28 cellular contexts compared by ENCODE assay signal in genomic region chr7:78171398-78171797, GRCh38.
DNase-seq lines count a peak whose midpoint lies in the region; ATAC-seq and TF ChIP-seq lines count a peak whose summit lies in the region.
"Had no signal": no experiment of that assay in that cellular context is flagged by ENCODE, and none has a peak within 500 bp of the region (broad histone marks: within the 10 kb centered on the region; RNA-seq: fewer than 3 reads in every experiment).

No MANE protein-coding gene starts in this region.

- no peaks in the 10 kb centered on the region for H3K79me2 ChIP-seq in GM23338 (replicated peaks; ENCODE audit: insufficient read depth)

- H3K27ac Mint-ChIP-seq in GM23338 = 0 out of 2 replicates have a peak overlapping the region, but pooled peaks have one; percentile 74
- H3K27ac Mint-ChIP-seq in endodermal cell = peak overlapping the region; percentile 75
- no peak overlapping the region for H3K27ac Mint-ChIP-seq in type B pancreatic cell
- H3K27ac Mint-ChIP-seq: CD14-positive monocyte; CD8-positive, alpha-beta memory T cell had no signal

- H3K27me3 ChIP-seq in GM23338 (ENCODE audit: insufficient read depth) = no peaks in the 10 kb centered on the region
- H3K27me3 ChIP-seq in endodermal cell (ENCODE audit: control insufficient read depth, insufficient read depth, low read length, poor library complexity, severe bottlenecking) = no peaks in the 10 kb centered on the region
- H3K27me3 ChIP-seq in neuronal stem cell (ENCODE audit: control insufficient read depth in 3 of 3, insufficient read depth in 3 of 3, low read depth in 1 of 3, low read length in 3 of 3) = no peaks in the 10 kb centered on the region
- H3K27me3 ChIP-seq: BE2C had no signal

- H3K14ac ChIP-seq in neuronal stem cell (ENCODE audit: low read length) = no peak overlapping the region

- H3K4me2 ChIP-seq in GM23338 (peak overlapping the region; percentile 52), neuronal stem cell (ENCODE audit: insufficient read depth, low read length, poor library complexity, severe bottlenecking) (no peak overlapping the region)

- no peak overlapping the region for H3K4ac ChIP-seq in neuronal stem cell (ENCODE audit: low read length)

- H2BK5ac ChIP-seq in neuronal stem cell (ENCODE audit: low read length) = no peak overlapping the region

- H3K4me3 ChIP-seq in GM23338 (no peak overlapping the region), endodermal cell (ENCODE audit: low read length) (no peak overlapping the region), neuronal stem cell (ENCODE audit: low read length in 2 of 2) (no peak overlapping the region)
- H3K4me3 ChIP-seq: HAP-1 had no signal

- H3K9me3 ChIP-seq in endodermal cell (ENCODE audit: control insufficient read depth, low read length) (no peaks in the 10 kb centered on the region), neuronal stem cell (replicated peaks in 1 of 2; ENCODE audit: control insufficient read depth in 2 of 2, insufficient read depth in 1 of 2, low read depth in 1 of 2, low read length in 2 of 2) (no peaks in the 10 kb centered on the region)
- H3K9me3 ChIP-seq: BE2C, HAP-1 had no signal

- ATAC-seq in GM23338 (peak; percentile 19; the same call in 2 of the 3 replicates), HG03571 (IDR thresholded peaks at IDR 0.05; ENCODE audit: unreplicated experiment) (no peak), GM19324 (IDR thresholded peaks at IDR 0.05; ENCODE audit: low FRiP score, unreplicated experiment) (no peak)
- ATAC-seq: PC-3, SK-N-SH treated with all-trans-retinoic acid at 6 μM for 48 hours had no signal

- H4K20me1 ChIP-seq in GM23338 (replicated peaks; ENCODE audit: insufficient read depth) = no peaks in the 10 kb centered on the region

- H3K27ac ChIP-seq in GM23338 (ENCODE audit: low read depth) (0 out of 2 replicates have a peak overlapping the region, but pooled peaks have one; percentile 62), angular gyrus (ENCODE audit: low read depth, low read length) (peak overlapping the region; percentile 80), endodermal cell (ENCODE audit: low read depth, low read length) (no peak overlapping the region), neuronal stem cell (replicated peaks; ENCODE audit: low read length) (no peak overlapping the region)

- H4K91ac ChIP-seq in neuronal stem cell (ENCODE audit: low read depth, low read length, poor library complexity) = no peak overlapping the region

- H2AFZ ChIP-seq in GM23338 (no peak overlapping the region), neuronal stem cell (ENCODE audit: low read length) (peak overlapping the region; percentile 61)

- H2BK15ac ChIP-seq in neuronal stem cell (ENCODE audit: low read length) = no peak overlapping the region

- WGBS in endodermal cell (ENCODE audit: insufficient coverage in 1 of 2, insufficient read length in 1 of 2), 2 experiments = 92% methylated on average over 2 of the region's 2 CpGs
- no CpG with 5 or more reads among the region's 2 CpGs for WGBS in neuronal stem cell (ENCODE audit: extremely low coverage in 2 of 2, insufficient read length in 2 of 2, insufficient replicate concordance in 1 of 2), 2 donors

- no peak overlapping the region for H2BK12ac ChIP-seq in neuronal stem cell (ENCODE audit: low read length)

- no peaks in the 10 kb centered on the region for H3K36me3 Mint-ChIP-seq in GM23338 (ENCODE audit: low read depth)
- H3K36me3 Mint-ChIP-seq in endodermal cell (ENCODE audit: low read depth) = no peaks in the 10 kb centered on the region
- no peaks in the 10 kb centered on the region for H3K36me3 Mint-ChIP-seq in type B pancreatic cell
- H3K36me3 Mint-ChIP-seq: CD14-positive monocyte; CD8-positive, alpha-beta memory T cell had no signal

- H3K4me3 Mint-ChIP-seq in GM23338 (no peak overlapping the region), endodermal cell (no peak overlapping the region), type B pancreatic cell (no peak overlapping the region)
- H3K4me3 Mint-ChIP-seq: CD14-positive monocyte; CD8-positive, alpha-beta memory T cell had no signal

- no peak overlapping the region for H4K8ac ChIP-seq in neuronal stem cell (ENCODE audit: low read depth, low read length)

- TF ChIP-seq CTCF in GM23338 (conservative IDR thresholded peaks at IDR 0.05; ENCODE audit: low read depth in 2 of 2) (no peak), endodermal cell (conservative IDR thresholded peaks at IDR 0.05) (no peak), type B pancreatic cell (conservative IDR thresholded peaks at IDR 0.05) (no peak)

- peaks cover 9% of the 10 kb centered on the region for H3K27me3 Mint-ChIP-seq in GM23338 (ENCODE audit: insufficient read depth, low read depth, poor library complexity)
- no peaks in the 10 kb centered on the region for H3K27me3 Mint-ChIP-seq in endodermal cell (ENCODE audit: insufficient read depth)
- H3K27me3 Mint-ChIP-seq in type B pancreatic cell = no peaks in the 10 kb centered on the region

- H3K9me2 ChIP-seq in GM23338 (ENCODE audit: insufficient read depth) = no peaks in the 10 kb centered on the region; the same call in none of the 2 replicates

- H3K23ac ChIP-seq in neuronal stem cell (ENCODE audit: low read depth, low read length, poor library complexity) = no peak overlapping the region

- H2AK5ac ChIP-seq in neuronal stem cell (ENCODE audit: low read depth, low read length) = no peak overlapping the region

- H3K9me3 Mint-ChIP-seq in GM23338 = no peaks in the 10 kb centered on the region
- no peaks in the 10 kb centered on the region for H3K9me3 Mint-ChIP-seq in endodermal cell
- H3K9me3 Mint-ChIP-seq in type B pancreatic cell = no peaks in the 10 kb centered on the region
- H3K9me3 Mint-ChIP-seq: CD8-positive, alpha-beta memory T cell had no signal

- H3K4me1 Mint-ChIP-seq in GM23338 = peaks cover 34% of the 10 kb centered on the region
- H3K4me1 Mint-ChIP-seq in endodermal cell = peaks cover 38% of the 10 kb centered on the region
- H3K4me1 Mint-ChIP-seq in type B pancreatic cell (ENCODE audit: unreplicated experiment) = peaks cover 29% of the 10 kb centered on the region
- H3K4me1 Mint-ChIP-seq: CD14-positive monocyte; CD8-positive, alpha-beta memory T cell had no signal

- H3K4me1 ChIP-seq in GM23338 (ENCODE audit: insufficient read depth) (peaks cover 26% of the 10 kb centered on the region), endodermal cell (ENCODE audit: control insufficient read depth, insufficient read depth, low read length) (peaks cover 22% of the 10 kb centered on the region), neuronal stem cell (ENCODE audit: control insufficient read depth in 2 of 2, insufficient read depth in 1 of 2, low read depth in 1 of 2, low read length in 2 of 2) (peaks cover 11 to 13% of the 10 kb centered on the region in 2 donors)
- H3K4me1 ChIP-seq: BE2C had no signal

- H3K9ac ChIP-seq in endodermal cell (ENCODE audit: extremely low read depth, low read length, poor library complexity, severe bottlenecking) (no peak overlapping the region), neuronal stem cell (ENCODE audit: low read depth, low read length, poor library complexity) (no peak overlapping the region)

- DNase-seq in GM23338 (ENCODE audit: low spot score) = no peak
- no peak for DNase-seq in endodermal cell
- DNase-seq in neuronal stem cell (ENCODE audit: low spot score) = no peak
- DNase-seq in KBM-7 = no peak
- no peak for DNase-seq in type B pancreatic cell (ENCODE audit: extremely low spot score, unreplicated experiment)
- DNase-seq: 8988T; ACHN; BE2C; CD8-positive, alpha-beta memory T cell; DMS 273 treated with DMSO at 0.1 percent for 48 hours; DMS79; EL; Karpas-422; NCI-H1092; NCI-H1436; NCI-H187; NCI-H2081 treated with DMSO at 0.1 percent for 48 hours; NCI-H2171 treated with DMSO at 0.1 percent for 48 hours; NCI-H524; NCI-H82; NK-92 treated with Interleukin-12 subunit alpha and Interleukin-12 subunit beta, amount 100 ng/mL, for 24 hours; PC-3 had no signal

- H3K36me3 ChIP-seq in GM23338 (ENCODE audit: insufficient read depth) = no peaks in the 10 kb centered on the region
- no peaks in the 10 kb centered on the region for H3K36me3 ChIP-seq in endodermal cell (ENCODE audit: control insufficient read depth, insufficient read depth, low read length)
- H3K36me3 ChIP-seq in neuronal stem cell (replicated peaks in 1 of 2; ENCODE audit: control insufficient read depth in 2 of 2, insufficient read depth in 2 of 2, low read length in 2 of 2) = no peaks in the 10 kb centered on the region
- H3K36me3 ChIP-seq: BE2C, HAP-1 had no signal

- no peak overlapping the region for H2BK120ac ChIP-seq in neuronal stem cell (ENCODE audit: low read depth, low read length)

- no peak overlapping the region for H3K18ac ChIP-seq in neuronal stem cell (ENCODE audit: low read length)

- H3K79me1 ChIP-seq in neuronal stem cell (ENCODE audit: low read depth, low read length) = no peaks in the 10 kb centered on the region

- in situ Hi-C loops in KBM-7 (cut with MboI; ENCODE audit: low pct_unique_long_range_greater_than_20kb, low sequenced_read_pairs) = no loop called here

- no peaks in the 10 kb centered on the region for H3F3A ChIP-seq in GM23338 (replicated peaks; ENCODE audit: low read depth)

TF ChIP-seq in GM23338, 12 proteins besides CTCF, POLR2A, EP300 and RAD21 (continues in another document):
- no peak for TF ChIP-seq CREB1 (CRISPR knock-in tag; IDR thresholded peaks at IDR 0.05; ENCODE audit: low read depth)
- TF ChIP-seq ZNF331 (CRISPR knock-in tag; IDR thresholded peaks at IDR 0.05; ENCODE audit: low read depth) = no peak

Comparison
In these comparisons a context has a peak if more than half of its experiments do, and no peak if none do; other contexts are left out.
1. H3K27ac ChIP-seq: peak in GM23338 (single experiment) and angular gyrus (single experiment); none in endodermal cell (single experiment) and neuronal stem cell (single experiment).